14 cellular contexts compared by ENCODE assay signal in the genomic region with DNA sequence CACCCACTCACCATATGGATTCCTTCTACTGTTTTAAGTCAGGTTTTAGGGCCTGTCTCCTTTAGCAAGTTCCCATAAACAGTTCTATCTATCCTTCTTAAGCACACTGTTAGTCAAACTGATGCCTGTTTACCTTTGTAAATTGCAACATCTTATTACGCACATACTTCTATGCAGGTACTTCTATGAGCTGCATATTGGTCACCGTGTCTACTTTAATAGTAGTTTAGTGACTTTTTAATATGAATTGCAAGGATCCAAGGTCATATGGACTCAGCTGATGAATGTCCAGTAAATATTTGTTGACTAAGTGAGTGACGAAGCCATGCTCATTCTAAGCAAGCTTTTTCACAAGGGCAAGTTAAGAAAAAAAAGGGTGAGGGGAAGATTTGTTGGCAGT.
DNase-seq lines count a peak whose midpoint lies in the region; ATAC-seq and TF ChIP-seq lines count a peak whose summit lies in the region.
"Had no signal": no experiment of that assay in that cellular context is flagged by ENCODE, and none has a peak within 500 bp of the region (broad histone marks: within the 10 kb centered on the region; RNA-seq: fewer than 3 reads in every experiment).

No MANE protein-coding gene starts in this region.

- CTCF ChIA-PET in PC-3 (lab: Charles Lee): no interaction called here

- H3K9ac ChIP-seq in PC-3 (ENCODE audit: low read length) (peak overlapping the region; percentile 64), liver (ENCODE audit: low read depth in 1 of 2, low read length in 2 of 2) (no peak overlapping the region)

- 40% methylated on average over 3 of the region's 3 CpGs for WGBS in liver

- H3K4me3 ChIP-seq in PC-3 (ENCODE audit: low read length) (no peak overlapping the region), epithelial cell of esophagus (ENCODE audit: low read length) (no peak overlapping the region), liver (ENCODE audit: low read depth in 1 of 3, low read length in 3 of 3) (no peak overlapping the region), upper lobe of right lung (no peak overlapping the region)

- POLR2A ChIA-PET in PC-3 (lab: Charles Lee; ENCODE audit: unreplicated experiment): no interaction called here

- no peaks in the 10 kb centered on the region for H3K79me2 ChIP-seq in PC-3 (ENCODE audit: low read length)

- H3K27ac ChIP-seq in PC-3 (ENCODE audit: low read length) (peak overlapping the region; percentile 96), liver (ENCODE audit: low read depth in 1 of 2, low read length in 2 of 2) (no peak overlapping the region), upper lobe of right lung (no peak overlapping the region)

- ATAC-seq in PC-3: peak; percentile 81
- peak; percentile 52 for ATAC-seq in upper lobe of right lung
- no peak for ATAC-seq in GM18511 (IDR thresholded peaks at IDR 0.05; ENCODE audit: unreplicated experiment)

- peak; percentile 81 for DNase-seq in PC-3
- DNase-seq in epithelial cell of esophagus (ENCODE audit: low read depth): peak; percentile 58
- DNase-seq in upper lobe of right lung: no peak
- no peak for DNase-seq in SK-N-DZ (ENCODE audit: low spot score)
- DNase-seq in OCI-M2 (lab: John Stamatoyannopoulos, UW; ENCODE audit: unreplicated experiment): no peak
- DNase-seq: C1 segment of cervical spinal cord; CD4-positive, alpha-beta memory T cell; DND-41; GDM1; HCEC 1CT; HFFc6; IMR-90 had no signal

- H3K36me3 ChIP-seq in PC-3 (ENCODE audit: low read depth, low read length) (no peaks in the 10 kb centered on the region), liver (ENCODE audit: control insufficient read depth in 4 of 4, insufficient read depth in 3 of 4, low read depth in 1 of 4, low read length in 3 of 4) (no peaks in the 10 kb centered on the region), upper lobe of right lung (no peaks in the 10 kb centered on the region)

- H3K9me3 ChIP-seq in PC-3 (ENCODE audit: low read length) (no peaks in the 10 kb centered on the region), liver (ENCODE audit: control insufficient read depth in 4 of 4, low read length in 3 of 4) (peaks cover 12 to 23% (median 21%) of the 10 kb centered on the region in 4 donors), upper lobe of right lung (peaks cover 17% of the 10 kb centered on the region)

- peak overlapping the region; percentile 52 for H3K4me2 ChIP-seq in PC-3 (ENCODE audit: low read length)

- H3F3A ChIP-seq in PC-3 (ENCODE audit: low read length, unreplicated experiment): no peaks in the 10 kb centered on the region

- H4K20me1 ChIP-seq in PC-3 (ENCODE audit: low read length): no peaks in the 10 kb centered on the region

- no TSS peak for BruUV-seq in PC-3 (replicated peaks; lab: Mats Ljungman, UMichigan)

- H3K4me1 ChIP-seq in PC-3 (ENCODE audit: insufficient read depth, low read length): peaks cover 17% of the 10 kb centered on the region
- H3K4me1 ChIP-seq in liver (ENCODE audit: control insufficient read depth in 4 of 4, insufficient read depth in 4 of 4, low read length in 3 of 4): peaks cover 0 to 9% (median 1%) of the 10 kb centered on the region in 4 donors
- H3K4me1 ChIP-seq in upper lobe of right lung: no peaks in the 10 kb centered on the region

- intact Hi-C loops in PC-3 (cut with micrococcal nuclease): no loop called here
- intact Hi-C loops in upper lobe of right lung (cut with DNase I): no loop called here

- H2AFZ ChIP-seq in PC-3 (ENCODE audit: low read length): no peak overlapping the region

- TF ChIP-seq RAD21 in liver (IDR thresholded peaks at IDR 0.05): no peak

- no peaks in the 10 kb centered on the region for H3K9me2 ChIP-seq in PC-3 (replicated peaks; ENCODE audit: low read length)

- no peak for TF ChIP-seq CTCF in PC-3 (conservative IDR thresholded peaks at IDR 0.05; ENCODE audit: low read depth, low read length)
- no peak for TF ChIP-seq CTCF in epithelial cell of esophagus (IDR thresholded peaks at IDR 0.05; ENCODE audit: insufficient read depth, low read depth, low read length, missing control alignments)
- TF ChIP-seq CTCF in liver (IDR thresholded peaks at IDR 0.05; ENCODE audit: low read depth, low read length, missing input control): no peak
- no peak for TF ChIP-seq CTCF in upper lobe of right lung (IDR thresholded peaks at IDR 0.05)

- H3K27me3 ChIP-seq in PC-3 (ENCODE audit: low read length) (no peaks in the 10 kb centered on the region), liver (ENCODE audit: control insufficient read depth in 4 of 4, insufficient read depth in 4 of 4, low read length in 3 of 4) (no peaks in the 10 kb centered on the region), upper lobe of right lung (no peaks in the 10 kb centered on the region)

TF ChIP-seq in liver, 16 proteins besides CTCF, POLR2A, EP300 and RAD21:
- TF ChIP-seq FOXA2 (IDR thresholded peaks at IDR 0.05) (peak; percentile 83), NR2F2 (IDR thresholded peaks at IDR 0.05) (no peak), HNF4A (conservative IDR thresholded peaks at IDR 0.05) (peak; percentile 25 to 66), ATF3 (IDR thresholded peaks at IDR 0.05) (no peak), EGR1 (IDR thresholded peaks at IDR 0.05; ENCODE audit: low read depth in 2 of 2) (no peak), GABPA (IDR thresholded peaks at IDR 0.05 in 1 of 2, conservative IDR thresholded peaks at IDR 0.05 in 1 of 2) (no peak), HNF4G (IDR thresholded peaks at IDR 0.05) (no peak), SP1 (IDR thresholded peaks at IDR 0.05) (peak; percentile 39), TAF1 (conservative IDR thresholded peaks at IDR 0.05) (no peak), RXRA (IDR thresholded peaks at IDR 0.05) (peak in 1 of 2 donors; percentile 52), JUND (IDR thresholded peaks at IDR 0.05) (peak in 1 of 2 donors; percentile 34), FOXA1 (IDR thresholded peaks at IDR 0.05) (peak; percentile 59), REST (IDR thresholded peaks at IDR 0.05) (no peak), MAX (IDR thresholded peaks at IDR 0.05) (peak; percentile 28), ZBTB33 (IDR thresholded peaks at IDR 0.05) (no peak), YY1 (IDR thresholded peaks at IDR 0.05) (peak; percentile 27)

Comparison
In these comparisons a context has a peak if more than half of its experiments do, and no peak if none do; other contexts are left out.
1. DNase-seq: peak in PC-3 (single experiment) and epithelial cell of esophagus (single experiment); none in upper lobe of right lung (single experiment), SK-N-DZ (single experiment) and OCI-M2 (single experiment).